9 cellular contexts compared by ENCODE assay signal in the genomic region with DNA sequence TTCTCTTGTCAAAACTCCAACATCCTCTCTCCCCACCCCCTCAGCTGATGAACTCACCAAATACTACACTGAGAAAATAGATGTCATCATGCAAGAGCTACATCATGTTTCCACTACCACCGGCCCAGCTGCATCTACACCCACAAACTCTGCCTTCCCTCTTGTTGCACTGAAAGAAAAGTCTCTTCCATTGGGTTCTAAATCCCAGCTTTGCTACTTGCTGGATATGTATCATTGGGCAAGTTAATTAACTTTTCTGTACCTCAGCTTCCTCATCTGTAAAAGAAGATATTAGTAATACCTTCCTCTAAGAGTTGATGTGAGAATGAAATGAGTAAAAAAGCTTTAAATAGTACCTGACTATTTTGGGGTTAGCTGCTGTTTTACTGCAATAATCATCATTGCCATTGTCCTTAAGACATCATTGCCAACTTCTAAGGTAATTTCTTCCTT.
A peak's percentile ranks its signal among the peaks of the same experiment; 100 is the strongest.
DNase-seq lines count a peak whose midpoint lies in the region; ATAC-seq, FAIRE-seq and TF ChIP-seq lines count a peak whose summit lies in the region.
"Had no signal": no experiment of that assay in that cellular context is flagged by ENCODE, and none has a peak within 500 bp of the region (broad histone marks: within the 10 kb centered on the region; RNA-seq: fewer than 3 reads in every experiment).

No MANE protein-coding gene starts in this region.

- WGBS in HepG2 (ENCODE audit: low lambda C conversion rate): 96% methylated on average over 1 of the region's 1 CpG

- TF ChIP-seq RAD21 in HepG2 (CRISPR knock-in tag; IDR thresholded peaks at IDR 0.05): no peak

- no peaks in the 10 kb centered on the region for H3K79me2 ChIP-seq in HepG2 (ENCODE audit: insufficient read depth, low read length)

- peak; percentile 60 for DNase-seq in activated CD4-positive, alpha-beta memory T cell treated with anti-CD3 and anti-CD28 coated beads for 36 hours
- DNase-seq in activated CD4-positive, alpha-beta memory T cell treated with anti-CD3 and anti-CD28 coated beads, Interleukin-2, amount 10 ng/mL, durations not matched to agents 7 days and 5 days: no peak
- peak; percentile 37 for DNase-seq in activated CD8-positive, alpha-beta T cell treated with anti-CD3 and anti-CD28 coated beads, Interleukin-2, amount 10 ng/mL, durations not matched to agents 7 days and 5 days
- DNase-seq in stimulated activated CD8-positive, alpha-beta memory T cell treated with anti-CD3 and anti-CD28 coated beads, Interleukin-4, amount 100 ng/mL, for 48 hours: peak; percentile 47
- no peak for DNase-seq in HCEC 1CT
- DNase-seq in HepG2 (ENCODE audit: low spot score): no peak
- no peak for DNase-seq in right atrium auricular region (ENCODE audit: low spot score)
- DNase-seq: left cardiac atrium had no signal

- no peaks in the 10 kb centered on the region for H3K27me3 Mint-ChIP-seq in activated CD4-positive, alpha-beta memory T cell treated with anti-CD3 and anti-CD28 coated beads for 36 hours
- H3K27me3 Mint-ChIP-seq in activated CD4-positive, alpha-beta memory T cell treated with anti-CD3 and anti-CD28 coated beads, Interleukin-2, amount 10 ng/mL, durations not matched to agents 7 days and 5 days: no peaks in the 10 kb centered on the region
- no peaks in the 10 kb centered on the region for H3K27me3 Mint-ChIP-seq in activated CD8-positive, alpha-beta T cell treated with anti-CD3 and anti-CD28 coated beads, Interleukin-2, amount 10 ng/mL, durations not matched to agents 7 days and 5 days (ENCODE audit: low read depth)

- H3K36me3 ChIP-seq in HepG2 (replicated peaks in 1 of 2; ENCODE audit: control insufficient read depth in 1 of 2, insufficient read depth in 2 of 2, low read length in 2 of 2) (peaks cover 2 to 7% of the 10 kb centered on the region in 2 experiments; a peak in 1 of 5 replicates), right atrium auricular region (peaks cover 11% of the 10 kb centered on the region)

- TF ChIP-seq POLR2A in HepG2 (IDR thresholded peaks at IDR 0.05; ENCODE audit: insufficient read depth in 1 of 2, low read depth in 2 of 2, low read length in 2 of 2): no peak

- H3K27me3 ChIP-seq in HepG2 (ENCODE audit: control insufficient read depth in 1 of 2, insufficient read depth in 2 of 2, low read length in 2 of 2): no peaks in the 10 kb centered on the region
- H3K27me3 ChIP-seq in right atrium auricular region: no peaks in the 10 kb centered on the region

- ATAC-seq in HG02840 (IDR thresholded peaks at IDR 0.05; ENCODE audit: low FRiP score, unreplicated experiment) (peak; percentile 65), HepG2 (no peak)
- no peak for ATAC-seq in activated CD8-positive, alpha-beta T cell treated with anti-CD3 and anti-CD28 coated beads, Interleukin-2, amount 10 ng/mL, durations not matched to agents 7 days and 5 days

- H3K9ac ChIP-seq in HepG2 (ENCODE audit: insufficient read depth, low read depth, low read length): no peak overlapping the region

- no peak overlapping the region for H3K4me2 ChIP-seq in HepG2 (ENCODE audit: low read depth, low read length)

- H3K27ac ChIP-seq in HepG2 (ENCODE audit: extremely low read length, insufficient read depth, low read length): no peak overlapping the region
- H3K27ac ChIP-seq in right atrium auricular region: no peak overlapping the region

- intact Hi-C loops in activated CD4-positive, alpha-beta memory T cell treated with anti-CD3 and anti-CD28 coated beads for 36 hours (cut with micrococcal nuclease): loop anchor here (1.0 to 2.0 kb wide), 3 partner anchors 20 to 122 kb away; no protein-coding TSS in a partner anchor
- intact Hi-C loops in HepG2 (cut with micrococcal nuclease; ENCODE audit: unreplicated experiment): no loop called here

- H3K9me3 ChIP-seq in HepG2 (ENCODE audit: low read length) (no peaks in the 10 kb centered on the region), right atrium auricular region (no peaks in the 10 kb centered on the region)

- peaks cover 22% of the 10 kb centered on the region for H3K4me1 Mint-ChIP-seq in activated CD4-positive, alpha-beta memory T cell treated with anti-CD3 and anti-CD28 coated beads for 36 hours (ENCODE audit: low read depth)
- peaks cover 13% of the 10 kb centered on the region for H3K4me1 Mint-ChIP-seq in activated CD4-positive, alpha-beta memory T cell treated with anti-CD3 and anti-CD28 coated beads, Interleukin-2, amount 10 ng/mL, durations not matched to agents 7 days and 5 days
- peaks cover 15% of the 10 kb centered on the region for H3K4me1 Mint-ChIP-seq in activated CD8-positive, alpha-beta T cell treated with anti-CD3 and anti-CD28 coated beads, Interleukin-2, amount 10 ng/mL, durations not matched to agents 7 days and 5 days (ENCODE audit: low read depth)

- peaks cover 12% of the 10 kb centered on the region for H3K36me3 Mint-ChIP-seq in activated CD4-positive, alpha-beta memory T cell treated with anti-CD3 and anti-CD28 coated beads for 36 hours
- peaks cover 12% of the 10 kb centered on the region for H3K36me3 Mint-ChIP-seq in activated CD4-positive, alpha-beta memory T cell treated with anti-CD3 and anti-CD28 coated beads, Interleukin-2, amount 10 ng/mL, durations not matched to agents 7 days and 5 days (ENCODE audit: low read depth)
- H3K36me3 Mint-ChIP-seq in activated CD8-positive, alpha-beta T cell treated with anti-CD3 and anti-CD28 coated beads, Interleukin-2, amount 10 ng/mL, durations not matched to agents 7 days and 5 days (ENCODE audit: low read depth): peaks cover 15% of the 10 kb centered on the region

- H3K4me3 ChIP-seq in HepG2 (replicated peaks in 1 of 3; ENCODE audit: insufficient read depth in 1 of 3, low read depth in 2 of 3, low read length in 3 of 3) (no peak overlapping the region), right atrium auricular region (no peak overlapping the region)

- H2AFZ ChIP-seq in HepG2 (ENCODE audit: low read length): no peak overlapping the region

- no peaks in the 10 kb centered on the region for H4K20me1 ChIP-seq in HepG2 (ENCODE audit: insufficient read depth, low read length)

- H3K27ac Mint-ChIP-seq in activated CD4-positive, alpha-beta memory T cell treated with anti-CD3 and anti-CD28 coated beads for 36 hours: no peak overlapping the region
- no peak overlapping the region for H3K27ac Mint-ChIP-seq in activated CD4-positive, alpha-beta memory T cell treated with anti-CD3 and anti-CD28 coated beads, Interleukin-2, amount 10 ng/mL, durations not matched to agents 7 days and 5 days
- H3K27ac Mint-ChIP-seq in activated CD8-positive, alpha-beta T cell treated with anti-CD3 and anti-CD28 coated beads, Interleukin-2, amount 10 ng/mL, durations not matched to agents 7 days and 5 days: no peak overlapping the region

- in situ Hi-C loops in HepG2 (cut with HindIII; ENCODE audit: extremely low pct_ligation_motif_present, low pct_unique_long_range_greater_than_20kb): no loop called here

- TF ChIP-seq CTCF in HepG2 (CRISPR knock-in tag; IDR thresholded peaks at IDR 0.05) (no peak), right atrium auricular region (IDR thresholded peaks at IDR 0.05) (no peak)

- FAIRE-seq in HepG2 (lab: Jason Lieb, UNC): no peak

- no peaks in the 10 kb centered on the region for H3K9me3 Mint-ChIP-seq in activated CD4-positive, alpha-beta memory T cell treated with anti-CD3 and anti-CD28 coated beads for 36 hours
- no peaks in the 10 kb centered on the region for H3K9me3 Mint-ChIP-seq in activated CD4-positive, alpha-beta memory T cell treated with anti-CD3 and anti-CD28 coated beads, Interleukin-2, amount 10 ng/mL, durations not matched to agents 7 days and 5 days
- H3K9me3 Mint-ChIP-seq in activated CD8-positive, alpha-beta T cell treated with anti-CD3 and anti-CD28 coated beads, Interleukin-2, amount 10 ng/mL, durations not matched to agents 7 days and 5 days (ENCODE audit: insufficient read depth): no peaks in the 10 kb centered on the region

- TF ChIP-seq EP300 in HepG2 (IDR thresholded peaks at IDR 0.05; ENCODE audit: low read depth in 2 of 2, low read length in 2 of 2) (no peak), HepG2 (CRISPR knock-in tag; IDR thresholded peaks at IDR 0.05; ENCODE audit: borderline replicate concordance) (no peak)

- H3K4me1 ChIP-seq in HepG2 (ENCODE audit: insufficient read depth, low read length): peaks cover 27% of the 10 kb centered on the region
- H3K4me1 ChIP-seq in right atrium auricular region: peaks cover 0 to 4% of the 10 kb centered on the region in 2 donors

- CTCF ChIA-PET in activated CD4-positive, alpha-beta memory T cell treated with anti-CD3 and anti-CD28 coated beads for 36 hours (lab: Charles Lee): interaction anchor here (0.6 to 1.3 kb wide), 3 partner anchors 10 to 93 kb away, joined by 3 to 6 read pairs (median 3); no protein-coding TSS in a partner anchor
- CTCF ChIA-PET in activated CD4-positive, alpha-beta memory T cell treated with anti-CD3 and anti-CD28 coated beads, Interleukin-2, amount 10 ng/mL, durations not matched to agents 7 days and 5 days (lab: Charles Lee): interaction anchor here (0.5 to 2.3 kb wide), 4 partner anchors 9 to 122 kb away, joined by 3 to 9 read pairs (median 4); no protein-coding TSS in a partner anchor
- CTCF ChIA-PET in activated CD8-positive, alpha-beta T cell treated with anti-CD3 and anti-CD28 coated beads, Interleukin-2, amount 10 ng/mL, durations not matched to agents 7 days and 5 days (lab: Charles Lee): interaction anchor here (1.1 to 2.9 kb wide), 7 partner anchors 10 to 123 kb away, joined by 3 to 19 read pairs (median 3); a partner anchor contains a TSS
- CTCF ChIA-PET in HepG2 (lab: Yijun Ruan, JAX; ENCODE audit: low intra/inter-chr PET ratio, low total read pairs): no interaction called here

- POLR2A ChIA-PET in activated CD4-positive, alpha-beta memory T cell treated with anti-CD3 and anti-CD28 coated beads for 36 hours (lab: Charles Lee): interaction anchor here (0.6 to 1.5 kb wide), 3 partner anchors 9 to 122 kb away, joined by 3 to 6 read pairs (median 4); no protein-coding TSS in a partner anchor
- POLR2A ChIA-PET in activated CD4-positive, alpha-beta memory T cell treated with anti-CD3 and anti-CD28 coated beads, Interleukin-2, amount 10 ng/mL, durations not matched to agents 7 days and 5 days (lab: Charles Lee): interaction anchor here (0.9 to 1.4 kb wide), 2 partner anchors 18 to 148 kb away, joined by 3 to 4 read pairs; no protein-coding TSS in a partner anchor
- POLR2A ChIA-PET in activated CD8-positive, alpha-beta T cell treated with anti-CD3 and anti-CD28 coated beads, Interleukin-2, amount 10 ng/mL, durations not matched to agents 7 days and 5 days (lab: Charles Lee): no interaction called here
- POLR2A ChIA-PET in HepG2 (lab: Yijun Ruan, JAX): no interaction called here

- BruUV-seq in HepG2 (replicated peaks; lab: Mats Ljungman, UMichigan): no TSS peak

- H3K4me3 Mint-ChIP-seq in activated CD4-positive, alpha-beta memory T cell treated with anti-CD3 and anti-CD28 coated beads for 36 hours: no peak overlapping the region
- H3K4me3 Mint-ChIP-seq in activated CD4-positive, alpha-beta memory T cell treated with anti-CD3 and anti-CD28 coated beads, Interleukin-2, amount 10 ng/mL, durations not matched to agents 7 days and 5 days: no peak overlapping the region
- H3K4me3 Mint-ChIP-seq in activated CD8-positive, alpha-beta T cell treated with anti-CD3 and anti-CD28 coated beads, Interleukin-2, amount 10 ng/mL, durations not matched to agents 7 days and 5 days: no peak overlapping the region

TF ChIP-seq in HepG2, 621 proteins besides CTCF, POLR2A, EP300 and RAD21 (continues in another document):
- TF ChIP-seq ATF7 (IDR thresholded peaks at IDR 0.05) (no peak), ATF7 (CRISPR knock-in tag; IDR thresholded peaks at IDR 0.05) (no peak)

Comparison
In these comparisons a context has a peak if more than half of its experiments do, and no peak if none do; other contexts are left out.
1. DNase-seq: peak in activated CD4-positive, alpha-beta memory T cell treated with anti-CD3 and anti-CD28 coated beads for 36 hours (single experiment), activated CD8-positive, alpha-beta T cell treated with anti-CD3 and anti-CD28 coated beads, Interleukin-2, amount 10 ng/mL, durations not matched to agents 7 days and 5 days (single experiment) and stimulated activated CD8-positive, alpha-beta memory T cell treated with anti-CD3 and anti-CD28 coated beads, Interleukin-4, amount 100 ng/mL, for 48 hours (single experiment); none in activated CD4-positive, alpha-beta memory T cell treated with anti-CD3 and anti-CD28 coated beads, Interleukin-2, amount 10 ng/mL, durations not matched to agents 7 days and 5 days (single experiment), HCEC 1CT (single experiment), HepG2 (single experiment) and right atrium auricular region (single experiment).
2. POLR2A ChIA-PET loops: an anchor here in activated CD4-positive, alpha-beta memory T cell treated with anti-CD3 and anti-CD28 coated beads for 36 hours (0.6 to 1.5 kb wide) and activated CD4-positive, alpha-beta memory T cell treated with anti-CD3 and anti-CD28 coated beads, Interleukin-2, amount 10 ng/mL, durations not matched to agents 7 days and 5 days (0.9 to 1.4 kb wide); none called in activated CD8-positive, alpha-beta T cell treated with anti-CD3 and anti-CD28 coated beads, Interleukin-2, amount 10 ng/mL, durations not matched to agents 7 days and 5 days and HepG2.